ENCODE assay signal across 16 cellular contexts in genomic region chr4:143481361-143481760, GRCh38. TPM values are rescaled to one million over a fixed set of nuclear protein-coding genes. Genes with fewer than 3 reads are reported as not detected.
DNase-seq lines count a peak whose midpoint lies in the region; ATAC-seq and TF ChIP-seq lines count a peak whose summit lies in the region.
"Had no signal": no experiment of that assay in that cellular context is flagged by ENCODE, and none has a peak within 500 bp of the region (broad histone marks: within the 10 kb centered on the region; RNA-seq: fewer than 3 reads in every experiment).

No MANE protein-coding gene starts in this region.

- DNase-seq in dorsolateral prefrontal cortex (no peak), NCI-H1048 (lab: John Stamatoyannopoulos, UW) (no peak), NCI-H1694 treated with DMSO at 0.1 percent for 48 hours (lab: John Stamatoyannopoulos, UW) (no peak), kidney tubule cell (ENCODE audit: low spot score) (no peak)
- DNase-seq in stimulated activated naive B cell treated with anti-CD40 and anti-IgM and Interleukin-4, amounts not matched to agents 10 μg/mL and 1 μg/mL and 100 μg/mL, for 72 hours: no peak
- DNase-seq: C1 segment of cervical spinal cord; Calu3; CD4-positive, alpha-beta memory T cell; COR-L47; DMS53; DMS79 treated with DMSO at 0.1 percent for 48 hours; GF-D8; GOT3; HFFc6 had no signal

- H3K4me3 Mint-ChIP-seq in stimulated activated naive B cell treated with anti-CD40 and anti-IgM and Interleukin-4, amounts not matched to agents 10 μg/mL and 1 μg/mL and 100 μg/mL, for 72 hours: no peak overlapping the region
- H3K4me3 Mint-ChIP-seq: CD4-positive, alpha-beta memory T cell; HFFc6 had no signal

- H3K4me1 Mint-ChIP-seq in stimulated activated naive B cell treated with anti-CD40 and anti-IgM and Interleukin-4, amounts not matched to agents 10 μg/mL and 1 μg/mL and 100 μg/mL, for 72 hours: peaks cover 0 to under 1% of the 10 kb centered on the region in 2 donors
- H3K4me1 Mint-ChIP-seq: CD4-positive, alpha-beta memory T cell had no signal

- peaks cover 0 to 5% of the 10 kb centered on the region in 2 donors for H3K27me3 Mint-ChIP-seq in stimulated activated naive B cell treated with anti-CD40 and anti-IgM and Interleukin-4, amounts not matched to agents 10 μg/mL and 1 μg/mL and 100 μg/mL, for 72 hours

- H3K27ac ChIP-seq in dorsolateral prefrontal cortex: peak overlapping the region in 53 of 59 donors; percentile 0 to 85 (median 64)
- H3K27ac ChIP-seq in temporal lobe (ENCODE audit: low read depth, low read length): peak overlapping the region; percentile 46

- H3K36me3 Mint-ChIP-seq in stimulated activated naive B cell treated with anti-CD40 and anti-IgM and Interleukin-4, amounts not matched to agents 10 μg/mL and 1 μg/mL and 100 μg/mL, for 72 hours: no peaks in the 10 kb centered on the region
- H3K36me3 Mint-ChIP-seq: CD4-positive, alpha-beta memory T cell had no signal

- no peaks in the 10 kb centered on the region for H3K9me3 Mint-ChIP-seq in stimulated activated naive B cell treated with anti-CD40 and anti-IgM and Interleukin-4, amounts not matched to agents 10 μg/mL and 1 μg/mL and 100 μg/mL, for 72 hours
- H3K9me3 Mint-ChIP-seq: CD4-positive, alpha-beta memory T cell; HFFc6 had no signal

- H3K27me3 ChIP-seq in dorsolateral prefrontal cortex: no peaks in the 10 kb centered on the region

- intact Hi-C loops in dorsolateral prefrontal cortex (cut with DNase I): loop anchor here (5.0 to 10.0 kb wide), 3 partner anchors 69 to 147 kb away; partner anchors contain the start of gene GAB1 (in 1 of the 2)

- peak in 1 of 56 donors; percentile 10 for TF ChIP-seq CTCF in dorsolateral prefrontal cortex (IDR thresholded peaks at IDR 0.05 in 54 of 56, conservative IDR thresholded peaks at IDR 0.05 in 2 of 56; ENCODE audit: low read depth in 1 of 56, partially characterized antibody in 56 of 56)

- ATAC-seq in stimulated activated naive B cell treated with anti-CD40 and anti-IgM and Interleukin-4, amounts not matched to agents 10 μg/mL and 1 μg/mL and 100 μg/mL, for 72 hours (replicated peaks): no peak

- no peak overlapping the region for H3K4me3 ChIP-seq in dorsolateral prefrontal cortex
- H3K4me3 ChIP-seq: HAP-1 had no signal

- peak overlapping the region; percentile 84 for H3K27ac Mint-ChIP-seq in stimulated activated naive B cell treated with anti-CD40 and anti-IgM and Interleukin-4, amounts not matched to agents 10 μg/mL and 1 μg/mL and 100 μg/mL, for 72 hours
- H3K27ac Mint-ChIP-seq: CD4-positive, alpha-beta memory T cell; HFFc6 had no signal

RNA-seq across cellular contexts. Expression of gene SMARCA5, which starts 32.1 kb away (rescaled TPM):
- total RNA-seq in dorsolateral prefrontal cortex (10 to 100 TPM; 33.7 to 73.2 (median 51.5) TPM), temporal lobe (58.0 TPM)
